In genomic region chr16:28062261-28063046, GRCh38 we compare ENCODE assay signal across 15 cellular contexts. TPM values are rescaled to one million over a fixed set of nuclear protein-coding genes. Genes with fewer than 3 reads are reported as not detected.
A peak's percentile ranks its signal among the peaks of the same experiment; 100 is the strongest.
DNase-seq lines count a peak whose midpoint lies in the region; ATAC-seq and TF ChIP-seq lines count a peak whose summit lies in the region.
"Had no signal": no experiment of that assay in that cellular context is flagged by ENCODE, and none has a peak within 500 bp of the region (broad histone marks: within the 10 kb centered on the region; RNA-seq: fewer than 3 reads in every experiment).

No MANE protein-coding gene starts in this region.

- peaks cover 13% of the 10 kb centered on the region for H3K4me1 ChIP-seq in suprapubic skin
- H3K4me1 ChIP-seq in GM23248 (ENCODE audit: insufficient read depth): no peaks in the 10 kb centered on the region

- H3K4me3 ChIP-seq in astrocyte of the cerebellum (ENCODE audit: low read depth, low read length): peak overlapping the region; percentile 26
- H3K4me3 ChIP-seq in suprapubic skin: peak overlapping the region; percentile 49
- no peak overlapping the region for H3K4me3 ChIP-seq in GM23248

- CTCF ChIA-PET in activated CD4-positive, alpha-beta memory T cell treated with anti-CD3 and anti-CD28 coated beads, Interleukin-2, amount 10 ng/mL, durations not matched to agents 7 days and 5 days (lab: Charles Lee): interaction anchor here (0.6 to 10.4 kb wide), 3 partner anchors 90 to 470 kb away, joined by 3 to 104 read pairs (median 6); no protein-coding TSS in a partner anchor
- CTCF ChIA-PET in activated CD4-positive, alpha-beta memory T cell treated with anti-CD3 and anti-CD28 coated beads for 36 hours (lab: Charles Lee): interaction anchor here (1.0 to 1.4 kb wide), 2 partner anchors 8 to 90 kb away, joined by 4 to 11 read pairs; no protein-coding TSS in a partner anchor

- POLR2A ChIA-PET in activated CD4-positive, alpha-beta memory T cell treated with anti-CD3 and anti-CD28 coated beads, Interleukin-2, amount 10 ng/mL, durations not matched to agents 7 days and 5 days (lab: Charles Lee): no interaction called here
- POLR2A ChIA-PET in activated CD4-positive, alpha-beta memory T cell treated with anti-CD3 and anti-CD28 coated beads for 36 hours (lab: Charles Lee): no interaction called here

- H3K9me2 ChIP-seq in GM23248 (ENCODE audit: insufficient read depth): no peaks in the 10 kb centered on the region

- no peaks in the 10 kb centered on the region for H3K4me1 Mint-ChIP-seq in activated CD4-positive, alpha-beta memory T cell treated with anti-CD3 and anti-CD28 coated beads, Interleukin-2, amount 10 ng/mL, durations not matched to agents 7 days and 5 days
- H3K4me1 Mint-ChIP-seq in activated CD4-positive, alpha-beta memory T cell treated with anti-CD3 and anti-CD28 coated beads for 36 hours (ENCODE audit: low read depth): peaks cover 6% of the 10 kb centered on the region

- ATAC-seq in GM21737 (IDR thresholded peaks at IDR 0.05; ENCODE audit: unreplicated experiment): no peak

- H3K27me3 ChIP-seq in suprapubic skin (peaks cover 82% of the 10 kb centered on the region), GM23248 (replicated peaks; ENCODE audit: insufficient read depth) (peaks cover 66% of the 10 kb centered on the region)

- H3K9ac ChIP-seq in GM23248: no peak overlapping the region

- H3K4me2 ChIP-seq in GM23248 (ENCODE audit: unreplicated experiment): no peak overlapping the region

- intact Hi-C loops in activated CD4-positive, alpha-beta memory T cell treated with anti-CD3 and anti-CD28 coated beads for 36 hours (cut with micrococcal nuclease): no loop called here

- H3K36me3 ChIP-seq in suprapubic skin (no peaks in the 10 kb centered on the region), GM23248 (ENCODE audit: low read depth) (no peaks in the 10 kb centered on the region)

- H3K36me3 Mint-ChIP-seq in activated CD4-positive, alpha-beta memory T cell treated with anti-CD3 and anti-CD28 coated beads, Interleukin-2, amount 10 ng/mL, durations not matched to agents 7 days and 5 days (ENCODE audit: low read depth): no peaks in the 10 kb centered on the region
- H3K36me3 Mint-ChIP-seq in activated CD4-positive, alpha-beta memory T cell treated with anti-CD3 and anti-CD28 coated beads for 36 hours: no peaks in the 10 kb centered on the region

- peaks cover 55% of the 10 kb centered on the region for H3K27me3 Mint-ChIP-seq in activated CD4-positive, alpha-beta memory T cell treated with anti-CD3 and anti-CD28 coated beads, Interleukin-2, amount 10 ng/mL, durations not matched to agents 7 days and 5 days
- H3K27me3 Mint-ChIP-seq in activated CD4-positive, alpha-beta memory T cell treated with anti-CD3 and anti-CD28 coated beads for 36 hours: peaks cover 40% of the 10 kb centered on the region

- TF ChIP-seq CTCF in astrocyte of the cerebellum (IDR thresholded peaks at IDR 0.05; ENCODE audit: low read depth, low read length, missing control alignments) (no peak), suprapubic skin (IDR thresholded peaks at IDR 0.05) (no peak)

- no peak for TF ChIP-seq POLR2A in suprapubic skin (IDR thresholded peaks at IDR 0.05)

- in situ Hi-C loops in astrocyte of the cerebellum (cut with HindIII; ENCODE audit: low sequenced_read_pairs) (no loop called here), GM23248 (cut with MboI) (loop anchor here (25.0 kb wide), 2 partner anchors 275 to 425 kb away; no protein-coding TSS in a partner anchor)

- H3K4me3 Mint-ChIP-seq in activated CD4-positive, alpha-beta memory T cell treated with anti-CD3 and anti-CD28 coated beads, Interleukin-2, amount 10 ng/mL, durations not matched to agents 7 days and 5 days: peak overlapping the region; percentile 10
- no peak overlapping the region for H3K4me3 Mint-ChIP-seq in activated CD4-positive, alpha-beta memory T cell treated with anti-CD3 and anti-CD28 coated beads for 36 hours

- no peak for DNase-seq in activated CD4-positive, alpha-beta memory T cell treated with anti-CD3 and anti-CD28 coated beads, Interleukin-2, amount 10 ng/mL, durations not matched to agents 7 days and 5 days
- DNase-seq in activated CD4-positive, alpha-beta memory T cell treated with anti-CD3 and anti-CD28 coated beads for 36 hours: no peak
- DNase-seq in astrocyte of the cerebellum (ENCODE audit: low read depth) (no peak), iPS-NIHi11 (ENCODE audit: low spot score) (peak; percentile 23), suprapubic skin (ENCODE audit: low spot score in 2 of 2) (no peak), NCI-H69 (lab: John Stamatoyannopoulos, UW) (no peak), GM23248 (no peak)
- DNase-seq: activated CD4-positive, alpha-beta T cell treated with anti-CD3 and anti-CD28 coated beads for 48 hours; NCI-H1092; stimulated activated CD4-positive, alpha-beta T cell treated with anti-CD3 and anti-CD28 coated beads, Interleukin-4, amount 100 ng/mL, for 4 hours had no signal

- H3K27ac Mint-ChIP-seq in activated CD4-positive, alpha-beta memory T cell treated with anti-CD3 and anti-CD28 coated beads, Interleukin-2, amount 10 ng/mL, durations not matched to agents 7 days and 5 days: no peak overlapping the region
- H3K27ac Mint-ChIP-seq in activated CD4-positive, alpha-beta memory T cell treated with anti-CD3 and anti-CD28 coated beads for 36 hours: no peak overlapping the region

- no peaks in the 10 kb centered on the region for H3K9me3 ChIP-seq in suprapubic skin
- no peaks in the 10 kb centered on the region for H3K9me3 ChIP-seq in GM23248 (ENCODE audit: low read depth)

- no peaks in the 10 kb centered on the region for H4K20me1 ChIP-seq in GM23248 (ENCODE audit: insufficient read depth)

- no peaks in the 10 kb centered on the region for H3K79me2 ChIP-seq in GM23248 (ENCODE audit: insufficient read depth)

- no peak overlapping the region for H2AFZ ChIP-seq in GM23248

- no peaks in the 10 kb centered on the region for H3F3A ChIP-seq in GM23248 (ENCODE audit: insufficient read depth)

- WGBS in suprapubic skin: 29% methylated on average over 4 of the region's 67 CpGs
- WGBS in GM23248 (ENCODE audit: low coverage in 1 of 2, low lambda C conversion rate in 2 of 2, missing lambda C conversion rate in 2 of 2), 2 experiments: 11 to 19% methylated on average over 16 to 36 of the region's 67 CpGs

- TF ChIP-seq EP300 in suprapubic skin (IDR thresholded peaks at IDR 0.05): no peak

- no peak overlapping the region for H3K27ac ChIP-seq in suprapubic skin
- no peak overlapping the region for H3K27ac ChIP-seq in GM23248

- no peaks in the 10 kb centered on the region for H3K9me3 Mint-ChIP-seq in activated CD4-positive, alpha-beta memory T cell treated with anti-CD3 and anti-CD28 coated beads, Interleukin-2, amount 10 ng/mL, durations not matched to agents 7 days and 5 days
- no peaks in the 10 kb centered on the region for H3K9me3 Mint-ChIP-seq in activated CD4-positive, alpha-beta memory T cell treated with anti-CD3 and anti-CD28 coated beads for 36 hours

RNA-seq across cellular contexts. Expression of gene GSG1L, which starts 1.1 kb away (rescaled TPM):
- total RNA-seq in activated CD4-positive, alpha-beta memory T cell treated with anti-CD3 and anti-CD28 coated beads, Interleukin-2, amount 10 ng/mL, durations not matched to agents 7 days and 5 days: under 1 TPM in 1 of 2 experiments, not detected in 1; 0.55 TPM
- under 1 TPM; 0.26 to 0.44 TPM for total RNA-seq in activated CD4-positive, alpha-beta memory T cell treated with anti-CD3 and anti-CD28 coated beads for 36 hours
- 1 to 10 TPM in 1 of 4 donors, under 1 TPM in 1, not detected in 2; 0.64 to 1.7 TPM for total RNA-seq in suprapubic skin
- total RNA-seq in GM23248 (2014; rRNA removed; shearing (Covaris generic)): not detected in 2 replicates
- not detected in 2 replicates for polyA plus RNA-seq in GM23248 (2016; fragmentation: Nextera tagmentation; extraction: Ambion mirVana)
- total RNA-seq: HT-29, left lobe of liver, omental fat pad, subcutaneous adipose tissue had no signal
